22 cellular contexts compared by ENCODE assay signal in the genomic region with DNA sequence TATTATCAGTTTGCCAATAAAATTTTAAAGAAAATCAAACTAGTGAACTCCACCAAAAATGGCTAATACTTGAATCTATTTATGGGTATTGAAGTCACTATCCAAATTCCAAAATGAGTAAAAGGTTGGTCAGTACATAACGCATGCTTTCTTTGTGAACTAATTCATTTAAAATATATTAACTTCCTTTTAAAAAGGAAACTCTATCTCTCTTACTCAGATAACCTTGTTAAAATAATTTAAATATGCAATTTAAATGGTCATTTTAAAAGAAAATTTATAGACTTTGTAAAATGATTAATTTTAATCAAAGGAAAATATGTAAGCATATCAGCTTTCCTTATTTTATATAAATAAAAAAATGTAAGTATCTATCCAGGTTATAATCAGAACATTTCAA.
DNase-seq lines count a peak whose midpoint lies in the region; ATAC-seq, FAIRE-seq and TF ChIP-seq lines count a peak whose summit lies in the region.
"Had no signal": no experiment of that assay in that cellular context is flagged by ENCODE, and none has a peak within 500 bp of the region (broad histone marks: within the 10 kb centered on the region; RNA-seq: fewer than 3 reads in every experiment).

No MANE protein-coding gene starts in this region.

- H3K9me3 Mint-ChIP-seq in WTC11, result no peaks in the 10 kb centered on the region
- H3K9me3 Mint-ChIP-seq: GM23338, H9 had no signal

- CTCF ChIA-PET in SK-N-SH (lab: Yijun Ruan, JAX), result interaction anchor here (1.1 kb wide), 1 partner anchor 9 kb away, joined by 3 read pairs; no protein-coding TSS in a partner anchor
- CTCF ChIA-PET in WTC11 (lab: Charles Lee), result no interaction called here

- peak; percentile 86 for FAIRE-seq in islet of Langerhans (lab: Jason Lieb, UNC)
- FAIRE-seq in small intestine (lab: Jason Lieb, UNC), result peak; percentile 85
- FAIRE-seq: A549, GM12878, GM18507 had no signal

- H3K4me3 ChIP-seq in SK-N-SH (ENCODE audit: low read depth in 2 of 2, low read length in 1 of 2), result no peak overlapping the region
- H3K4me3 ChIP-seq in small intestine (ENCODE audit: low read depth in 1 of 2, low read length in 2 of 2), result no peak overlapping the region
- H3K4me3 ChIP-seq: A549, GM12878, GM23338 had no signal

- no peak overlapping the region for H2AFZ ChIP-seq in SK-N-SH (ENCODE audit: low read depth)
- H2AFZ ChIP-seq: GM23338 had no signal

- no peak for TF ChIP-seq RAD21 in SK-N-SH (IDR thresholded peaks at IDR 0.05; ENCODE audit: low read length)

- H3K4me2 ChIP-seq in SK-N-SH, result no peak overlapping the region
- H3K4me2 ChIP-seq: A549, GM23338 had no signal

- no peak for DNase-seq in SK-N-SH
- DNase-seq in WTC11 (ENCODE audit: low spot score), result no peak
- no peak for DNase-seq in small intestine
- DNase-seq in SK-N-DZ (ENCODE audit: low spot score), result no peak
- DNase-seq: C1 segment of cervical spinal cord; Calu3; CD4-positive, alpha-beta memory T cell; COR-L47; DMS153; DND-41; GDM1; H9 had no signal

- TF ChIP-seq EP300 in SK-N-SH (IDR thresholded peaks at IDR 0.05; ENCODE audit: borderline replicate concordance in 1 of 2, low read depth in 1 of 2, low read length in 1 of 2), result no peak

- H3K79me2 ChIP-seq in SK-N-SH (ENCODE audit: insufficient read depth), result no peaks in the 10 kb centered on the region

- H3K27me3 ChIP-seq in SK-N-SH (ENCODE audit: insufficient read depth) (no peaks in the 10 kb centered on the region), small intestine (ENCODE audit: control insufficient read depth in 2 of 2, insufficient read depth in 2 of 2, low read length in 2 of 2) (no peaks in the 10 kb centered on the region)

- H3K36me3 Mint-ChIP-seq in WTC11, result no peaks in the 10 kb centered on the region
- H3K36me3 Mint-ChIP-seq: CD4-positive, alpha-beta memory T cell had no signal

- H4K20me1 ChIP-seq in SK-N-SH (ENCODE audit: insufficient read depth), result no peaks in the 10 kb centered on the region

- POLR2A ChIA-PET in SK-N-SH (lab: Yijun Ruan, JAX) (no interaction called here), WTC11 (lab: Charles Lee) (no interaction called here)

- no peaks in the 10 kb centered on the region for H3K9me2 ChIP-seq in SK-N-SH

- no peaks in the 10 kb centered on the region for H3K9me3 ChIP-seq in SK-N-SH
- no peaks in the 10 kb centered on the region for H3K9me3 ChIP-seq in small intestine (ENCODE audit: control insufficient read depth, low read depth)
- H3K9me3 ChIP-seq: A549 had no signal

- no peak for ATAC-seq in SK-N-SH treated with all-trans-retinoic acid at 6 μM for 48 hours
- no peak for ATAC-seq in WTC11
- no peak for ATAC-seq in HG02885 (IDR thresholded peaks at IDR 0.05; ENCODE audit: poor library complexity, unreplicated experiment)
- no peak for ATAC-seq in HG02610 (IDR thresholded peaks at IDR 0.05; ENCODE audit: unreplicated experiment)
- ATAC-seq: A549, GM12878, GM23338, HCT116 had no signal

- TF ChIP-seq CTCF in SK-N-SH (IDR thresholded peaks at IDR 0.05), result no peak
- TF ChIP-seq CTCF in WTC11 (IDR thresholded peaks at IDR 0.05), result no peak

- no peak overlapping the region for H3K27ac Mint-ChIP-seq in WTC11
- H3K27ac Mint-ChIP-seq: CD4-positive, alpha-beta memory T cell; GM23338; H9 had no signal

- H3K36me3 ChIP-seq in SK-N-SH (replicated peaks in 1 of 2; ENCODE audit: control insufficient read depth in 1 of 2, insufficient read depth in 2 of 2, low read length in 1 of 2) (no peaks in the 10 kb centered on the region), small intestine (ENCODE audit: control insufficient read depth in 2 of 2, insufficient read depth in 2 of 2, low read length in 2 of 2) (no peaks in the 10 kb centered on the region)

- no peak overlapping the region for H3K9ac ChIP-seq in SK-N-SH

- H3K4me1 ChIP-seq in SK-N-SH (ENCODE audit: control insufficient read depth in 1 of 2, insufficient read depth in 2 of 2, low read depth in 1 of 2, low read length in 1 of 2) (no peaks in the 10 kb centered on the region; a peak in 1 of 4 replicates), small intestine (ENCODE audit: control insufficient read depth in 2 of 2, insufficient read depth in 1 of 2, low read depth in 1 of 2, low read length in 1 of 2) (no peaks in the 10 kb centered on the region)
- H3K4me1 ChIP-seq: A549 had no signal

- no peaks in the 10 kb centered on the region for H3K27me3 Mint-ChIP-seq in WTC11 (ENCODE audit: low read depth)
- H3K27me3 Mint-ChIP-seq: CD4-positive, alpha-beta memory T cell had no signal

- no peak overlapping the region for H3K27ac ChIP-seq in SK-N-SH (ENCODE audit: low read depth in 2 of 2, low read length in 1 of 2)
- H3K27ac ChIP-seq in small intestine (ENCODE audit: low read depth in 1 of 2, low read length in 1 of 2), result no peak overlapping the region
- H3K27ac ChIP-seq: 22Rv1, A549 had no signal

- H3F3A ChIP-seq in SK-N-SH (replicated peaks; ENCODE audit: insufficient read depth), result no peaks in the 10 kb centered on the region

- 32% methylated on average over 1 of the region's 1 CpG for WGBS in SK-N-SH (ENCODE audit: low lambda C conversion rate)
- WGBS in small intestine, 3 donors, result 26 to 66% (median 46%) methylated on average over 1 of the region's 1 CpG

- no peak overlapping the region for H3K4me3 Mint-ChIP-seq in WTC11
- H3K4me3 Mint-ChIP-seq: CD4-positive, alpha-beta memory T cell; GM23338; H9 had no signal

- no peaks in the 10 kb centered on the region for H3K4me1 Mint-ChIP-seq in WTC11
- H3K4me1 Mint-ChIP-seq: CD4-positive, alpha-beta memory T cell; GM23338; H9 had no signal

TF ChIP-seq in SK-N-SH treated with all-trans-retinoic acid at 6 μM for 48 hours, 23 proteins besides CTCF, POLR2A, EP300 and RAD21:
- TF ChIP-seq GLIS3 (CRISPR knock-in tag; IDR thresholded peaks at IDR 0.05) (no peak), ESRRG (CRISPR knock-in tag; IDR thresholded peaks at IDR 0.05) (0 out of 2 replicates have a peak, but pooled peaks have one; percentile 47), ISL1 (CRISPR knock-in tag; IDR thresholded peaks at IDR 0.05) (peak; percentile 93), ZC3H10 (CRISPR knock-in tag; IDR thresholded peaks at IDR 0.05) (no peak)
- TF ChIP-seq, protein P1, sequence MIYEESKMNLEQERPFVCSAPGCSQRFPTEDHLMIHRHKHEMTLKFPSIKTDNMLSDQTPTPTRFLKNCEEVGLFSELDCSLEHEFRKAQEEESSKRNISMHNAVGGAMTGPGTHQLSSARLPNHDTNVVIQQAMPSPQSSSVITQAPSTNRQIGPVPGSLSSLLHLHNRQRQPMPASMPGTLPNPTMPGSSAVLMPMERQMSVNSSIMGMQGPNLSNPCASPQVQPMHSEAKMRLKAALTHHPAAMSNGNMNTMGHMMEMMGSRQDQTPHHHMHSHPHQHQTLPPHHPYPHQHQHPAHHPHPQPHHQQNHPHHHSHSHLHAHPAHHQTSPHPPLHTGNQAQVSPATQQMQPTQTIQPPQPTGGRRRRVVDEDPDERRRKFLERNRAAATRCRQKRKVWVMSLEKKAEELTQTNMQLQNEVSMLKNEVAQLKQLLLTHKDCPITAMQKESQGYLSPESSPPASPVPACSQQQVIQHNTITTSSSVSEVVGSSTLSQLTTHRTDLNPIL (CRISPR knock-in tag; IDR thresholded peaks at IDR 0.05; ENCODE audit: low read depth), result 0 out of 2 replicates have a peak, but pooled peaks have one; percentile 29

TF ChIP-seq in SK-N-SH, 30 proteins besides CTCF, POLR2A, EP300 and RAD21 (continues in another document):
- TF ChIP-seq SIN3A (IDR thresholded peaks at IDR 0.05; ENCODE audit: borderline replicate concordance, low read depth, low read length) (no peak), FOXJ3 (CRISPR knock-in tag; IDR thresholded peaks at IDR 0.05) (no peak), TCF12 (IDR thresholded peaks at IDR 0.05) (no peak), POLR2AphosphoS5 (IDR thresholded peaks at IDR 0.05; ENCODE audit: low read depth, low read length) (no peak)
- TF ChIP-seq, protein P2, sequence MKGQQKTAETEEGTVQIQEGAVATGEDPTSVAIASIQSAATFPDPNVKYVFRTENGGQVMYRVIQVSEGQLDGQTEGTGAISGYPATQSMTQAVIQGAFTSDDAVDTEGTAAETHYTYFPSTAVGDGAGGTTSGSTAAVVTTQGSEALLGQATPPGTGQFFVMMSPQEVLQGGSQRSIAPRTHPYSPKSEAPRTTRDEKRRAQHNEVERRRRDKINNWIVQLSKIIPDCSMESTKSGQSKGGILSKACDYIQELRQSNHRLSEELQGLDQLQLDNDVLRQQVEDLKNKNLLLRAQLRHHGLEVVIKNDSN (IDR thresholded peaks at IDR 0.05; ENCODE audit: borderline replicate concordance, low read depth), result no peak

TF ChIP-seq in WTC11, 78 proteins besides CTCF, POLR2A, EP300 and RAD21:
- TF ChIP-seq HMGA2 (CRISPR knock-in tag; IDR thresholded peaks at IDR 0.05) (peak; percentile 55), JAZF1 (CRISPR knock-in tag; IDR thresholded peaks at IDR 0.05) (no peak)
